Comparison of ENCODE assay signal across 12 cellular contexts in the genomic region with DNA sequence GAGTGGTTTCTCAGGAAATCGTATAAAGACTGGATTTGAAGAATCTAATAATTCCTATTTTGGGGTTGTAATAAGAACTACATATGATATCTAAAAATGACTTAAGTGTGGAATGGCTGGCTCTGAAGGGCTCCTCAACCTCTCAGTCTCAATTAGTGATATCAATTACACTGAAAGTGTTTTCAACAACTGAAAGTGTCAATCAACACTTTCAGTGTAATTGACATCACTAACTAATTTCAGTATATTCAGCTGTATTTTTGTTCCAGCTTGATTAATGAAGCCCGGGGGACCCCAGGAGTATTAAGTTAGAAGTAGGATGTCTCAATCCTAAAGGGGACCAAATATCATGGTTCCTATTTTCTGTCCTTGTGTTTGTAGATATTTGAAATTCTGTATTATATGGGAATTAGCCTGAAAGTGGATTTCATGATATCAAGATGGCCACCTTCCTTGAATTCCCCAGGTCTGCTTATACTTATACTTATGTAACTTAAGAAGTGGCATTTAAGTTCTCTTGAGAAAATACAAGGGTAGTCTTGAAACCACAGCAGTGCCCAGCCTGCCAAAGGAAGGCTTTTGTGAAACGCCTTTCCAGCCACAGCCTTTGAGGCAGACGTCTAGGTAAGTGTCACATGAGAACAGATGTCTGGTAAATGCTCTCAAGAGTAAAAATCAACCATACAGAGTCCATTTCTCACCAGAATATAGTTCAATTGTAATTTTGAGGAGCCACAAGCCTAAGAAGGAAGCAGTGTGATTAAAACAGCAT. TPM values are rescaled to one million over a fixed set of nuclear protein-coding genes. Genes with fewer than 3 reads are reported as not detected.
DNase-seq lines count a peak whose midpoint lies in the region; ATAC-seq, FAIRE-seq and TF ChIP-seq lines count a peak whose summit lies in the region.
"Had no signal": no experiment of that assay in that cellular context is flagged by ENCODE, and none has a peak within 500 bp of the region (broad histone marks: within the 10 kb centered on the region; RNA-seq: fewer than 3 reads in every experiment).

No MANE protein-coding gene starts in this region.

- FAIRE-seq in astrocyte (lab: Jason Lieb, UNC), result no peak

- H3K9me3 Mint-ChIP-seq in IgD-negative memory B cell, result no peaks in the 10 kb centered on the region
- H3K9me3 Mint-ChIP-seq in astrocyte (ENCODE audit: unreplicated experiment), result no peaks in the 10 kb centered on the region
- no peaks in the 10 kb centered on the region for H3K9me3 Mint-ChIP-seq in neural crest cell
- no peaks in the 10 kb centered on the region for H3K9me3 Mint-ChIP-seq in activated CD8-positive, alpha-beta memory T cell treated with anti-CD3 and anti-CD28 coated beads, Interleukin-2, amount 10 ng/mL, durations not matched to agents 7 days and 5 days (ENCODE audit: low read depth)
- H3K9me3 Mint-ChIP-seq: activated CD4-positive, alpha-beta T cell treated with anti-CD3 and anti-CD28 coated beads, Interleukin-2, amount 10 ng/mL, durations not matched to agents 24 days and 14 days had no signal

- CTCF ChIA-PET in activated CD8-positive, alpha-beta memory T cell treated with anti-CD3 and anti-CD28 coated beads, Interleukin-2, amount 10 ng/mL, durations not matched to agents 7 days and 5 days (lab: Charles Lee), result no interaction called here

- H3K9me3 ChIP-seq in astrocyte (ENCODE audit: insufficient read depth, low read depth, low read length), result no peaks in the 10 kb centered on the region

- peak overlapping the region; percentile 79 for H3K4me2 ChIP-seq in astrocyte (ENCODE audit: low read length)

- H3K9ac ChIP-seq in astrocyte (ENCODE audit: low read length), result peak overlapping the region; percentile 36

- H3K27me3 ChIP-seq in astrocyte (ENCODE audit: insufficient read depth, low read length), result no peaks in the 10 kb centered on the region

- peaks cover 62 to 67% (median 64%) of the 10 kb centered on the region in 3 donors for H3K4me1 Mint-ChIP-seq in IgD-negative memory B cell
- H3K4me1 Mint-ChIP-seq in astrocyte (ENCODE audit: low read depth, unreplicated experiment), result peaks cover 62% of the 10 kb centered on the region
- peaks cover 50% of the 10 kb centered on the region for H3K4me1 Mint-ChIP-seq in neural crest cell
- H3K4me1 Mint-ChIP-seq in activated CD8-positive, alpha-beta memory T cell treated with anti-CD3 and anti-CD28 coated beads, Interleukin-2, amount 10 ng/mL, durations not matched to agents 7 days and 5 days, result no peaks in the 10 kb centered on the region

- H3K36me3 ChIP-seq in astrocyte (ENCODE audit: insufficient read depth, low read length), result no peaks in the 10 kb centered on the region

- H3K4me3 Mint-ChIP-seq in IgD-negative memory B cell (peak overlapping the region in 3 of 4 donors; percentile 77 to 89 (median 82)), astrocyte (ENCODE audit: unreplicated experiment) (peak overlapping the region; percentile 66), neural crest cell (peak overlapping the region; percentile 13)
- H3K4me3 Mint-ChIP-seq in activated CD8-positive, alpha-beta memory T cell treated with anti-CD3 and anti-CD28 coated beads, Interleukin-2, amount 10 ng/mL, durations not matched to agents 7 days and 5 days, result no peak overlapping the region
- H3K4me3 Mint-ChIP-seq: activated CD4-positive, alpha-beta T cell treated with anti-CD3 and anti-CD28 coated beads, Interleukin-2, amount 10 ng/mL, durations not matched to agents 24 days and 14 days had no signal

- peak; percentile 25 for ATAC-seq in GM18909 (IDR thresholded peaks at IDR 0.05; ENCODE audit: poor library complexity, unreplicated experiment)
- ATAC-seq in activated CD8-positive, alpha-beta memory T cell treated with anti-CD3 and anti-CD28 coated beads, Interleukin-2, amount 10 ng/mL, durations not matched to agents 7 days and 5 days, result no peak
- ATAC-seq: esophagus mucosa had no signal

- H3K79me2 ChIP-seq in astrocyte (ENCODE audit: insufficient read depth, low read length), result peaks cover 94% of the 10 kb centered on the region

- peaks cover 51% of the 10 kb centered on the region for H3K4me1 ChIP-seq in astrocyte (ENCODE audit: insufficient read depth, low read length)

- TF ChIP-seq CTCF in astrocyte (IDR thresholded peaks at IDR 0.05; ENCODE audit: insufficient read depth, low read depth, low read length) (no peak), neural crest cell (conservative IDR thresholded peaks at IDR 0.05) (no peak)

- intact Hi-C loops in cardiac septum (cut with DNase I), result no loop called here

- H2AFZ ChIP-seq in astrocyte (ENCODE audit: low read depth, low read length), result no peak overlapping the region

- H3K36me3 Mint-ChIP-seq in IgD-negative memory B cell (peaks cover 2% of the 10 kb centered on the region), astrocyte (ENCODE audit: low read depth, unreplicated experiment) (peaks cover 10% of the 10 kb centered on the region), neural crest cell (ENCODE audit: low read depth) (peaks cover 3% of the 10 kb centered on the region)
- H3K36me3 Mint-ChIP-seq in activated CD8-positive, alpha-beta memory T cell treated with anti-CD3 and anti-CD28 coated beads, Interleukin-2, amount 10 ng/mL, durations not matched to agents 7 days and 5 days, result peaks cover 2% of the 10 kb centered on the region

- peaks cover 68% of the 10 kb centered on the region for H4K20me1 ChIP-seq in astrocyte (ENCODE audit: insufficient read depth, low read length)

- DNase-seq in astrocyte (ENCODE audit: low read depth), result peak; percentile 61
- DNase-seq in neural crest cell (ENCODE audit: low read depth, low spot score), result no peak
- no peak for DNase-seq in iPS-NIHi11 (ENCODE audit: low spot score)
- DNase-seq in cardiac septum (ENCODE audit: low spot score), result no peak
- DNase-seq in activated CD8-positive, alpha-beta memory T cell treated with anti-CD3 and anti-CD28 coated beads, Interleukin-2, amount 50 U/mL, for 4 hours, result no peak
- DNase-seq in activated CD8-positive, alpha-beta memory T cell treated with anti-CD3 and anti-CD28 coated beads, Interleukin-2, amount 10 ng/mL, durations not matched to agents 7 days and 5 days, result no peak
- DNase-seq: activated CD4-positive, alpha-beta T cell treated with anti-CD3 and anti-CD28 coated beads, Interleukin-2, amount 10 ng/mL, durations not matched to agents 24 days and 14 days; mesendoderm; NCI-H1048 had no signal

- H3K27ac Mint-ChIP-seq in IgD-negative memory B cell, result peak overlapping the region in 2 of 3 donors; percentile 78 to 96
- H3K27ac Mint-ChIP-seq in astrocyte (ENCODE audit: unreplicated experiment), result peak overlapping the region; percentile 58
- H3K27ac Mint-ChIP-seq in neural crest cell (ENCODE audit: unreplicated experiment), result no peak overlapping the region
- H3K27ac Mint-ChIP-seq in activated CD8-positive, alpha-beta memory T cell treated with anti-CD3 and anti-CD28 coated beads, Interleukin-2, amount 10 ng/mL, durations not matched to agents 7 days and 5 days, result no peak overlapping the region
- H3K27ac Mint-ChIP-seq: activated CD4-positive, alpha-beta T cell treated with anti-CD3 and anti-CD28 coated beads, Interleukin-2, amount 10 ng/mL, durations not matched to agents 24 days and 14 days had no signal

- no peak overlapping the region for H3K4me3 ChIP-seq in astrocyte (ENCODE audit: insufficient read depth, low read depth, low read length)

- H3K27me3 Mint-ChIP-seq in IgD-negative memory B cell, result peaks cover 2% of the 10 kb centered on the region
- H3K27me3 Mint-ChIP-seq in astrocyte (ENCODE audit: low read depth, unreplicated experiment), result no peaks in the 10 kb centered on the region
- H3K27me3 Mint-ChIP-seq in neural crest cell (ENCODE audit: low read depth), result peaks cover 7% of the 10 kb centered on the region
- H3K27me3 Mint-ChIP-seq in activated CD8-positive, alpha-beta memory T cell treated with anti-CD3 and anti-CD28 coated beads, Interleukin-2, amount 10 ng/mL, durations not matched to agents 7 days and 5 days, result peaks cover 21% of the 10 kb centered on the region

- H3K27ac ChIP-seq in astrocyte (ENCODE audit: low read depth, low read length), result peak overlapping the region; percentile 22

RNA-seq across cellular contexts. Expression of gene BASP1, which starts 4.6 kb away (rescaled TPM):
- polyA plus RNA-seq in IgD-negative memory B cell, result 149 TPM
- total RNA-seq in astrocyte (260 and 273 TPM in 2 replicates), neural crest cell (99.5 and 100 TPM in 2 replicates), cardiac septum (3.9 TPM)
- total RNA-seq in activated CD8-positive, alpha-beta memory T cell treated with anti-CD3 and anti-CD28 coated beads, Interleukin-2, amount 10 ng/mL, durations not matched to agents 7 days and 5 days, result under 1 TPM in 1 of 2 experiments, not detected in 1; 0.75 TPM

Comparison
In these comparisons a context has a peak if more than half of its experiments do, and no peak if none do; other contexts are left out.
1. H3K27ac Mint-ChIP-seq: peak in IgD-negative memory B cell (2 of 3) and astrocyte (single experiment); none in neural crest cell (single experiment) and activated CD8-positive, alpha-beta memory T cell treated with anti-CD3 and anti-CD28 coated beads, Interleukin-2, amount 10 ng/mL, durations not matched to agents 7 days and 5 days (single experiment).
2. RNA of gene BASP1, which starts 4.6 kb away (total RNA-seq): 260 to 273 TPM in astrocyte and 99.5 to 100 TPM in neural crest cell; 3.9 TPM in cardiac septum (single experiment) and 0.75 TPM in activated CD8-positive, alpha-beta memory T cell treated with anti-CD3 and anti-CD28 coated beads, Interleukin-2, amount 10 ng/mL, durations not matched to agents 7 days and 5 days; every median in the first group is over 10 times any median in the second.